2 cellular contexts compared by ENCODE assay signal in genomic region chr14:73549889-73550524, GRCh38. TPM values are rescaled to one million over a fixed set of nuclear protein-coding genes. Genes with fewer than 3 reads are reported as not detected.
"Had no signal": no experiment of that assay in that cellular context is flagged by ENCODE, and none has a peak within 500 bp of the region (broad histone marks: within the 10 kb centered on the region; RNA-seq: fewer than 3 reads in every experiment).

No MANE protein-coding gene starts in this region.

RNA-seq across cellular contexts. Expression of gene HEATR4, which starts 8.7 kb away (rescaled TPM):
- total RNA-seq: dermis microvascular lymphatic vessel endothelial cell, glomerular endothelial cell had no signal
